ENCODE assay signal across 9 cellular contexts in the genomic region with DNA sequence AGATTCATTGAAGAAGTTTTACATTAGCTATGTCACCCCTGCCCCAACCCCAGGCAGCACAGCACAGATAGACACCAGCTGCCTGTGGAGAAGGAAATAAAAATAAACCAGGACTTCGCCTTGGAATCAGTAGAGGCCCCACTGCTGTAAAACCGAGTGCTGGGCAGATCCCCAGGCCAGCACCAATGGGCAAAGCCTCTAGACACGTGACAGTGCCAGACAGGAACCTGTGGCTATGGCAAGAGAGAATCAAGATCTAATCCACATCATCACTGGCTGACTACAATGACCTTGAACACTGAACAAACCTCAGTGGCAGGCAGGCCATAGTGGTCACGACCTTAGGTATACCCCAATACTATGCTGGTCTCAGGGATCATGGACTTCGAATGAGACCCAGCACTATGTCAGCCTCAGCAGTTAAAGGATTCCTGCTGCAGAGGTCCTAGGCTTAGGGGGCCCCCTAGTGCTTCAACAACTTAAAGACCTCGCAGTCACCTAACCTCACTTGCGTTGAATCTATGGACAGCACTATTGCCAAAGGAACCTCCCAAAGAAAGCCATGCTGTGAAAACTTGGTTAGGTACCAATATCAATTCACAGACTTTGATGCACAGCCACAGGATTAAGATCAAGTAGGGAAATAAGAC.
A peak's percentile ranks its signal among the peaks of the same experiment; 100 is the strongest.
DNase-seq lines count a peak whose midpoint lies in the region; ATAC-seq and TF ChIP-seq lines count a peak whose summit lies in the region.
"Had no signal": no experiment of that assay in that cellular context is flagged by ENCODE, and none has a peak within 500 bp of the region (broad histone marks: within the 10 kb centered on the region; RNA-seq: fewer than 3 reads in every experiment).

No MANE protein-coding gene starts in this region.

- H3K4me2 ChIP-seq in DND-41 (ENCODE audit: insufficient read depth, low read length) = no peak overlapping the region
- H3K4me2 ChIP-seq in osteoblast (ENCODE audit: insufficient read depth, low read length) = no peak overlapping the region
- no peak overlapping the region for H3K4me2 ChIP-seq in GM23248 (ENCODE audit: unreplicated experiment)

- no peak for ATAC-seq in DND-41 (ENCODE audit: insufficient read depth, low read depth)
- ATAC-seq in HG03432 (IDR thresholded peaks at IDR 0.05; ENCODE audit: unreplicated experiment) = peak; percentile 74

- H3K27me3 ChIP-seq in DND-41 (ENCODE audit: insufficient read depth, low read length, poor library complexity) (no peaks in the 10 kb centered on the region), SJCRH30 (no peaks in the 10 kb centered on the region), iPS DF 6.9 (ENCODE audit: control insufficient read depth, insufficient read depth, low read length) (no peaks in the 10 kb centered on the region), osteoblast (ENCODE audit: insufficient read depth, low read length) (no peaks in the 10 kb centered on the region), GM23248 (replicated peaks; ENCODE audit: insufficient read depth) (no peaks in the 10 kb centered on the region), esophagus squamous epithelium (no peaks in the 10 kb centered on the region)

- no peaks in the 10 kb centered on the region for H4K20me1 ChIP-seq in DND-41 (ENCODE audit: insufficient read depth, low read length)
- no peaks in the 10 kb centered on the region for H4K20me1 ChIP-seq in osteoblast (ENCODE audit: insufficient read depth, low read length)
- no peaks in the 10 kb centered on the region for H4K20me1 ChIP-seq in GM23248 (ENCODE audit: insufficient read depth)

- TF ChIP-seq CTCF in DND-41 (IDR thresholded peaks at IDR 0.05; ENCODE audit: borderline replicate concordance, extremely low read depth, low read length, poor library complexity, severe bottlenecking) (no peak), osteoblast (IDR thresholded peaks at IDR 0.05; ENCODE audit: extremely low read depth, low read depth, low read length) (no peak), esophagus squamous epithelium (IDR thresholded peaks at IDR 0.05) (peak in 1 of 6 experiments; percentile 51)

- H3K9ac ChIP-seq in DND-41 (ENCODE audit: low read depth, low read length) (no peak overlapping the region), GM23248 (no peak overlapping the region)

- H2AFZ ChIP-seq in DND-41 (ENCODE audit: low read depth, low read length) (no peak overlapping the region), osteoblast (ENCODE audit: low read length) (no peak overlapping the region), GM23248 (no peak overlapping the region)

- no peaks in the 10 kb centered on the region for H3K9me2 ChIP-seq in GM23248 (ENCODE audit: insufficient read depth)

- in situ Hi-C loops in GM23248 (cut with MboI) = no loop called here

- DNase-seq in DND-41 (peak; percentile 3), SJCRH30 (peak; percentile 33 to 62), iPS DF 6.9 (ENCODE audit: low read depth, low spot score) (peak; percentile 43), osteoblast (ENCODE audit: insufficient read length, low spot score, missing footprints) (no peak), GM23248 (no peak), GM03348 (ENCODE audit: low spot score) (no peak), esophagus squamous epithelium (lab: John Stamatoyannopoulos, UW) (no peak)
- DNase-seq: activated CD4-positive, alpha-beta T cell treated with anti-CD3 and anti-CD28 coated beads, Interleukin-2, amount 10 ng/mL, durations not matched to agents 24 days and 14 days had no signal

- H3K9me3 ChIP-seq in DND-41 (ENCODE audit: insufficient read depth, low read length, severe bottlenecking) = no peaks in the 10 kb centered on the region
- no peaks in the 10 kb centered on the region for H3K9me3 ChIP-seq in SJCRH30 (replicated peaks)
- H3K9me3 ChIP-seq in iPS DF 6.9 (ENCODE audit: control insufficient read depth, insufficient read depth, low read length) = no peaks in the 10 kb centered on the region
- no peaks in the 10 kb centered on the region for H3K9me3 ChIP-seq in osteoblast (ENCODE audit: low read depth, low read length)
- no peaks in the 10 kb centered on the region for H3K9me3 ChIP-seq in GM23248 (ENCODE audit: low read depth)
- no peaks in the 10 kb centered on the region for H3K9me3 ChIP-seq in esophagus squamous epithelium

- WGBS in iPS DF 6.9 (ENCODE audit: insufficient coverage, insufficient read length) = no CpG with 5 or more reads among the region's 7 CpGs
- 4% methylated on average over 7 of the region's 7 CpGs for WGBS in GM23248 (ENCODE audit: low coverage in 1 of 2, low lambda C conversion rate in 2 of 2, missing lambda C conversion rate in 2 of 2), 2 experiments
- 37 to 41% methylated on average over 5 to 7 of the region's 7 CpGs for WGBS in esophagus squamous epithelium, 2 donors

- intact Hi-C loops in esophagus squamous epithelium (cut with DNase I) = no loop called here

- no peaks in the 10 kb centered on the region for H3F3A ChIP-seq in GM23248 (ENCODE audit: insufficient read depth)

- H3K4me1 ChIP-seq in DND-41 (ENCODE audit: insufficient read depth, low read length) (no peaks in the 10 kb centered on the region), SJCRH30 (no peaks in the 10 kb centered on the region), iPS DF 6.9 (ENCODE audit: control insufficient read depth, insufficient read depth, low read length) (no peaks in the 10 kb centered on the region), osteoblast (ENCODE audit: insufficient read depth, low read length) (no peaks in the 10 kb centered on the region), GM23248 (ENCODE audit: insufficient read depth) (no peaks in the 10 kb centered on the region), esophagus squamous epithelium (no peaks in the 10 kb centered on the region)

- H3K27ac ChIP-seq in DND-41 (ENCODE audit: low read length) = no peak overlapping the region
- no peak overlapping the region for H3K27ac ChIP-seq in SJCRH30
- no peak overlapping the region for H3K27ac ChIP-seq in iPS DF 6.9 (ENCODE audit: low read length)
- no peak overlapping the region for H3K27ac ChIP-seq in osteoblast (ENCODE audit: low read depth, low read length)
- no peak overlapping the region for H3K27ac ChIP-seq in GM23248
- no peak overlapping the region for H3K27ac ChIP-seq in esophagus squamous epithelium

- no peak for TF ChIP-seq POLR2A in esophagus squamous epithelium (IDR thresholded peaks at IDR 0.05)

- H3K79me2 ChIP-seq in DND-41 (ENCODE audit: insufficient read depth, low read length) (no peaks in the 10 kb centered on the region), osteoblast (ENCODE audit: insufficient read depth, low read length) (no peaks in the 10 kb centered on the region), GM23248 (ENCODE audit: insufficient read depth) (no peaks in the 10 kb centered on the region)

- no peak overlapping the region for H3K4me3 ChIP-seq in DND-41 (ENCODE audit: low read depth in 1 of 2, low read length in 2 of 2)
- no peak overlapping the region for H3K4me3 ChIP-seq in SJCRH30
- no peak overlapping the region for H3K4me3 ChIP-seq in iPS DF 6.9 (ENCODE audit: low read length)
- no peak overlapping the region for H3K4me3 ChIP-seq in osteoblast (ENCODE audit: insufficient read depth, low read length)
- H3K4me3 ChIP-seq in GM23248 = no peak overlapping the region
- H3K4me3 ChIP-seq in esophagus squamous epithelium = no peak overlapping the region

- H3K36me3 ChIP-seq in DND-41 (ENCODE audit: insufficient read depth, low read length) (no peaks in the 10 kb centered on the region), SJCRH30 (no peaks in the 10 kb centered on the region), iPS DF 6.9 (ENCODE audit: control insufficient read depth, insufficient read depth, low read length) (no peaks in the 10 kb centered on the region), osteoblast (ENCODE audit: insufficient read depth, low read length) (no peaks in the 10 kb centered on the region), GM23248 (ENCODE audit: low read depth) (no peaks in the 10 kb centered on the region), esophagus squamous epithelium (no peaks in the 10 kb centered on the region)

Comparison
In these comparisons a context has a peak if more than half of its experiments do, and no peak if none do; other contexts are left out.
1. DNase-seq: peak in DND-41 (single experiment), SJCRH30 (2 of 2) and iPS DF 6.9 (single experiment); none in osteoblast (single experiment), GM23248 (single experiment), GM03348 (single experiment) and esophagus squamous epithelium (single experiment).